ENCODE assay signal across 18 cellular contexts in genomic region chr13:95656386-95657015, GRCh38. TPM values are rescaled to one million over a fixed set of nuclear protein-coding genes. Genes with fewer than 3 reads are reported as not detected.
DNase-seq lines count a peak whose midpoint lies in the region; ATAC-seq, FAIRE-seq and TF ChIP-seq lines count a peak whose summit lies in the region.
"Had no signal": no experiment of that assay in that cellular context is flagged by ENCODE, and none has a peak within 500 bp of the region (broad histone marks: within the 10 kb centered on the region; RNA-seq: fewer than 3 reads in every experiment).

No MANE protein-coding gene starts in this region.

- TF ChIP-seq EP300 in K562 (IDR thresholded peaks at IDR 0.05; ENCODE audit: low read length) = no peak

- no peak for TF ChIP-seq RAD21 in K562 (CRISPR knock-in tag; conservative IDR thresholded peaks at IDR 0.05 in 1 of 2, IDR thresholded peaks at IDR 0.05 in 1 of 2)

- no peak overlapping the region for H3K4me3 Mint-ChIP-seq in GM23338
- H3K4me3 Mint-ChIP-seq: CD4-positive, alpha-beta memory T cell; HFFc6 had no signal

- no peak for DNase-seq in GM23338 (ENCODE audit: low spot score)
- DNase-seq in OCI-M1 (lab: John Stamatoyannopoulos, UW) = peak; percentile 64
- DNase-seq in K562 (ENCODE audit: extremely low read depth in 1 of 4, low spot score in 3 of 4) = peak in 1 of 4 experiments; percentile 21
- DNase-seq in iris pigment epithelial cell (ENCODE audit: low read depth) = peak; percentile 11
- no peak for DNase-seq in NOMO-1 (lab: John Stamatoyannopoulos, UW; ENCODE audit: unreplicated experiment in 2 of 2)
- no peak for DNase-seq in nucleus accumbens (lab: John Stamatoyannopoulos, UW)
- DNase-seq: BE2C; CD4-positive, alpha-beta memory T cell; DMS153; DMS79 treated with DMSO at 0.1 percent for 48 hours; EL; HCEC 1CT; HFFc6 had no signal

- TF ChIP-seq POLR2A in K562 (conservative IDR thresholded peaks at IDR 0.05) = no peak

- H3K9me2 ChIP-seq in GM23338 (ENCODE audit: insufficient read depth) = no peaks in the 10 kb centered on the region

- H3K9me1 ChIP-seq in K562 (ENCODE audit: control insufficient read depth, insufficient read depth, low read length) = no peaks in the 10 kb centered on the region

- POLR2A ChIA-PET in K562 (lab: Yijun Ruan, JAX) = no interaction called here

- H3K4me2 ChIP-seq in GM23338 (no peak overlapping the region), K562 (ENCODE audit: insufficient read depth, low read length) (no peak overlapping the region)

- H3K9me3 ChIP-seq in K562 (replicated peaks; ENCODE audit: control insufficient read depth, insufficient read depth, low read depth, low read length) = no peaks in the 10 kb centered on the region
- H3K9me3 ChIP-seq: BE2C had no signal

- intact Hi-C loops in K562 (cut with micrococcal nuclease) = no loop called here

- peaks cover 2% of the 10 kb centered on the region; the same call in 1 of the 3 replicates for H3K9me3 Mint-ChIP-seq in GM23338
- H3K9me3 Mint-ChIP-seq: HFFc6 had no signal

- H3K79me2 ChIP-seq in GM23338 (replicated peaks; ENCODE audit: insufficient read depth) (no peaks in the 10 kb centered on the region), K562 (ENCODE audit: control insufficient read depth, insufficient read depth, low read length) (no peaks in the 10 kb centered on the region)

- H3K27me3 ChIP-seq in GM23338 (ENCODE audit: insufficient read depth) = no peaks in the 10 kb centered on the region
- H3K27me3 ChIP-seq in K562 (ENCODE audit: control insufficient read depth in 2 of 2, insufficient read depth in 2 of 2, low read length in 2 of 2) = no peaks in the 10 kb centered on the region
- H3K27me3 ChIP-seq: BE2C had no signal

- H3K36me3 Mint-ChIP-seq in GM23338 (ENCODE audit: low read depth) = no peaks in the 10 kb centered on the region
- H3K36me3 Mint-ChIP-seq: CD4-positive, alpha-beta memory T cell had no signal

- in situ Hi-C loops in K562 (cut with MboI) = no loop called here

- no peaks in the 10 kb centered on the region for H3F3A ChIP-seq in GM23338 (replicated peaks; ENCODE audit: low read depth)

- no peak overlapping the region for H3K4me3 ChIP-seq in GM23338
- H3K4me3 ChIP-seq in K562 = no peak overlapping the region

- TF ChIP-seq CTCF in GM23338 (conservative IDR thresholded peaks at IDR 0.05; ENCODE audit: low read depth in 2 of 2) = no peak
- no peak for TF ChIP-seq CTCF in K562 (IDR thresholded peaks at IDR 0.05 in 2 of 3, conservative IDR thresholded peaks at IDR 0.05 in 1 of 3; ENCODE audit: insufficient read depth in 2 of 3, low read depth in 1 of 3, low read length in 3 of 3)

- CTCF ChIA-PET in K562 (lab: Yijun Ruan, JAX; ENCODE audit: low intra/inter-chr PET ratio) = no interaction called here

- H3K27me3 Mint-ChIP-seq in GM23338 (ENCODE audit: insufficient read depth, low read depth, poor library complexity) = no peaks in the 10 kb centered on the region

- H4K20me1 ChIP-seq in GM23338 (replicated peaks; ENCODE audit: insufficient read depth) = no peaks in the 10 kb centered on the region
- no peaks in the 10 kb centered on the region for H4K20me1 ChIP-seq in K562 (replicated peaks; ENCODE audit: control insufficient read depth, insufficient read depth, low read length)

- H2AFZ ChIP-seq in GM23338 (0 out of 2 replicates have a peak overlapping the region, but pooled peaks have one; percentile 13), K562 (ENCODE audit: low read depth, low read length) (no peak overlapping the region)

- H3K4me1 Mint-ChIP-seq in GM23338 = peaks cover 4% of the 10 kb centered on the region; the same call in 1 of the 3 replicates
- H3K4me1 Mint-ChIP-seq: CD4-positive, alpha-beta memory T cell had no signal

- FAIRE-seq in K562 (lab: Jason Lieb, UNC) = no peak
- FAIRE-seq: D721Med, G401.6, GM12891 had no signal

- no peak overlapping the region for H3K9ac ChIP-seq in K562 (ENCODE audit: insufficient read depth in 1 of 2, low read depth in 2 of 2, low read length in 2 of 2)

- BruUV-seq in K562 (replicated peaks; lab: Mats Ljungman, UMichigan) = no TSS peak

- no peaks in the 10 kb centered on the region for H3K4me1 ChIP-seq in GM23338 (ENCODE audit: insufficient read depth)
- peaks cover 0 to 5% of the 10 kb centered on the region in 2 experiments; a peak in 1 of 5 replicates for H3K4me1 ChIP-seq in K562 (replicated peaks in 1 of 2; ENCODE audit: control insufficient read depth in 2 of 2, insufficient read depth in 2 of 2, low read length in 2 of 2)
- H3K4me1 ChIP-seq: BE2C had no signal

- 10% methylated on average over 3 of the region's 3 CpGs for WGBS in K562 (ENCODE audit: insufficient coverage, low coverage, missing lambda C conversion rate)

- H3K27ac Mint-ChIP-seq in GM23338 = no peak overlapping the region
- H3K27ac Mint-ChIP-seq: CD4-positive, alpha-beta memory T cell; HFFc6 had no signal

- H3K36me3 ChIP-seq in GM23338 (ENCODE audit: insufficient read depth) = no peaks in the 10 kb centered on the region
- H3K36me3 ChIP-seq in K562 (ENCODE audit: control insufficient read depth, insufficient read depth, low read length) = no peaks in the 10 kb centered on the region
- H3K36me3 ChIP-seq: BE2C had no signal

- H3K27ac ChIP-seq in GM23338 (ENCODE audit: low read depth) = no peak overlapping the region
- no peak overlapping the region for H3K27ac ChIP-seq in K562 (ENCODE audit: extremely low read depth, low read depth, low read length)
- H3K27ac ChIP-seq: C4-2B had no signal

- no peak for ATAC-seq in GM23338
- no peak for ATAC-seq in K562
- ATAC-seq in HG03439 (IDR thresholded peaks at IDR 0.05; ENCODE audit: unreplicated experiment) = no peak

TF ChIP-seq in GM23338, 12 proteins besides CTCF, POLR2A, EP300 and RAD21 (continues in another document):
- TF ChIP-seq POLR2AphosphoS5 (IDR thresholded peaks at IDR 0.05; ENCODE audit: low read depth) = no peak
- no peak for TF ChIP-seq STAT1 (IDR thresholded peaks at IDR 0.05; ENCODE audit: unreplicated experiment)
- TF ChIP-seq CREB1 (CRISPR knock-in tag; IDR thresholded peaks at IDR 0.05; ENCODE audit: low read depth) = no peak
- no peak for TF ChIP-seq NANOG (IDR thresholded peaks at IDR 0.05; ENCODE audit: borderline replicate concordance)

TF ChIP-seq in K562, 482 proteins besides CTCF, POLR2A, EP300 and RAD21 (continues in another document):
- peak; percentile 74 for TF ChIP-seq PKNOX1 (IDR thresholded peaks at IDR 0.05)
- peak; percentile 73 for TF ChIP-seq TEAD4 (IDR thresholded peaks at IDR 0.05; ENCODE audit: low read length)
- no peak for TF ChIP-seq TEAD4 (CRISPR knock-in tag; IDR thresholded peaks at IDR 0.05; ENCODE audit: borderline replicate concordance)
- TF ChIP-seq CCNT2 (IDR thresholded peaks at IDR 0.05; ENCODE audit: borderline replicate concordance, extremely low read depth, insufficient read length, low read depth, low read length) = no peak

RNA-seq across cellular contexts. Expression of gene DZIP1, which starts 12.0 kb away (rescaled TPM):
- 22.6 and 24.2 TPM in 2 replicates for total RNA-seq in GM23338 (2014; rRNA removed; shearing (Covaris generic))
- polyA plus RNA-seq in GM23338 (2016; fragmentation: Nextera tagmentation; extraction: Ambion mirVana) (10.6 and 11.2 TPM in 2 replicates), K562 (2011; rRNA removed) (not detected in 2 replicates), K562 (2014; fragmentation: Illumina TruSeq; extraction: Trizol) (not detected in 2 replicates), K562 (2014; fragmentation: Nextera tagmentation; extraction: Ambion mirVana) (not detected), K562 (2014; rRNA removed) (not detected in 2 replicates)
- total RNA-seq in K562 (2011; cell fraction: chromatin; rRNA removed; ENCODE audit: low replicate concordance) = not detected in 2 replicates
- total RNA-seq in K562 (2011; cell fraction: nucleolus; rRNA removed) = not detected in 2 replicates
- not detected in 2 replicates for total RNA-seq in K562 (2011; cell fraction: nucleoplasm; rRNA removed)
- total RNA-seq in K562 (2014; rRNA removed) (not detected in 2 replicates), K562 (2014; rRNA removed; fragmentation: Illumina TruSeq; extraction: Trizol) (not detected in 2 replicates), K562 (2015; rRNA removed; fragmentation: Illumina TruSeq; extraction: Trizol) (not detected in 2 replicates), K562 (2021) (0.07 TPM in 2 replicates)
- polyA plus RNA-seq in K562 (2011; cell fraction: cytosol; rRNA removed) = 0.01 TPM in 1 of 2 replicates, not detected in the other
- polyA plus RNA-seq in K562 (2011; cell fraction: nucleus; rRNA removed) = not detected in 2 replicates
- not detected in 2 replicates for polyA plus RNA-seq in K562 (2012)
- polyA minus RNA-seq in K562 (2011; rRNA and poly(A)+ RNA removed) = not detected in 2 replicates
- not detected in 2 replicates for polyA minus RNA-seq in K562 (2011; cell fraction: cytosol; rRNA and poly(A)+ RNA removed)
- polyA minus RNA-seq in K562 (2011; cell fraction: nucleus; rRNA and poly(A)+ RNA removed) = not detected in 2 replicates
- total RNA-seq: CD4-positive, alpha-beta memory T cell had no signal
- polyA plus RNA-seq: CD4-positive, alpha-beta memory T cell had no signal

RNA-seq across cellular contexts. Expression of gene DNAJC3, which starts 20.4 kb away (rescaled TPM):
- total RNA-seq in GM23338 (2014; rRNA removed; shearing (Covaris generic)) = 27.5 and 28.9 TPM in 2 replicates
- polyA plus RNA-seq in GM23338 (2016; fragmentation: Nextera tagmentation; extraction: Ambion mirVana) (14.5 and 19.5 TPM in 2 replicates), K562 (2011; rRNA removed) (8.8 and 9.7 TPM in 2 replicates), K562 (2014; fragmentation: Illumina TruSeq; extraction: Trizol) (8.1 and 10.4 TPM in 2 replicates), K562 (2014; fragmentation: Nextera tagmentation; extraction: Ambion mirVana) (10 to 100 TPM in 1 of 2 experiments, 1 to 10 TPM in 1; 8.2 to 12.0 TPM), K562 (2014; rRNA removed) (7.5 and 7.8 TPM in 2 replicates)
- total RNA-seq in K562 (2011; cell fraction: chromatin; rRNA removed; ENCODE audit: low replicate concordance) = 8.4 and 25.2 TPM in 2 replicates
- total RNA-seq in K562 (2011; cell fraction: nucleolus; rRNA removed) = 8.8 and 12.2 TPM in 2 replicates
- 20.0 and 28.6 TPM in 2 replicates for total RNA-seq in K562 (2011; cell fraction: nucleoplasm; rRNA removed)
- total RNA-seq in K562 (2014; rRNA removed) (10.3 and 10.4 TPM in 2 replicates), K562 (2014; rRNA removed; fragmentation: Illumina TruSeq; extraction: Trizol) (21.8 and 22.9 TPM in 2 replicates), K562 (2015; rRNA removed; fragmentation: Illumina TruSeq; extraction: Trizol) (20.2 and 21.3 TPM in 2 replicates), K562 (2021) (14.4 and 14.6 TPM in 2 replicates)
- 2.3 and 5.6 TPM in 2 replicates for polyA plus RNA-seq in K562 (2011; cell fraction: cytosol; rRNA removed)
- polyA plus RNA-seq in K562 (2011; cell fraction: nucleus; rRNA removed) = 2.2 and 4.2 TPM in 2 replicates
- 8.9 and 12.8 TPM in 2 replicates for polyA plus RNA-seq in K562 (2012)
- polyA minus RNA-seq in K562 (2011; rRNA and poly(A)+ RNA removed) = 26.4 and 32.0 TPM in 2 replicates
- polyA minus RNA-seq in K562 (2011; cell fraction: cytosol; rRNA and poly(A)+ RNA removed) = 10.3 and 10.6 TPM in 2 replicates
- 4.7 and 8.0 TPM in 2 replicates for polyA minus RNA-seq in K562 (2011; cell fraction: nucleus; rRNA and poly(A)+ RNA removed)

Comparison
In these comparisons a context has a peak if more than half of its experiments do, and no peak if none do; other contexts are left out.
1. DNase-seq: peak in OCI-M1 (single experiment) and iris pigment epithelial cell (single experiment); none in GM23338 (single experiment), NOMO-1 (0 of 2) and nucleus accumbens (0 of 56).
2. RNA of gene DZIP1, which starts 12.0 kb away (total RNA-seq): 22.6 to 24.2 TPM in GM23338; 0.07 TPM in K562; every median in the first group is over 10 times any median in the second.